In genomic region chr2:240518981-240519380, GRCh38 we compare ENCODE assay signal across 1 cellular context.
TF ChIP-seq lines count a peak whose summit lies in the region.

No MANE protein-coding gene starts in this region.

TF ChIP-seq in WTC11, 78 proteins besides CTCF, POLR2A, EP300 and RAD21 (continued from another document):
- TF ChIP-seq AR (CRISPR knock-in tag; IDR thresholded peaks at IDR 0.05) (no peak), SMAD3 (CRISPR knock-in tag; IDR thresholded peaks at IDR 0.05; ENCODE audit: borderline replicate concordance) (no peak)
